In the genomic region with DNA sequence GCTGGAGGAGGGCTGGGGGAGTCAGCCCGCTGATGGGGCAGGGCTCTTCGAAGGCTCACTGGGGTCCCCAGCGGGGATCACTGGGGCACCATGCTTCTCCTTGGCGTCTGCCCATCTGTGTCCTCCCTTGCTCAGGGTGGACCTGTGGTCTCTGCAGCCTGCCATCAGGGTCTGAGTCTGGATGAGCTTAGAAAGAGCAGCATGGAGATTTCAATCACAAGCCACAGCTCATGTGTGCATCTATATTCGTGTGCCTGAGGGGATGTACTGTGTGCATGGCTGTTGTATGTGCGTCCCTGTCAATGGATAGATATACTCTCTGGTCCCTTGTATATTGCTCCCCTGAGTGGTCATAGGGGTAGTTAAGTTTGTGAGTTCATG, we compare ENCODE assay signal across 13 cellular contexts.
"Had no signal": no experiment of that assay in that cellular context is flagged by ENCODE, and none has a peak within 500 bp of the region (broad histone marks: within the 10 kb centered on the region; RNA-seq: fewer than 3 reads in every experiment).

No MANE protein-coding gene starts in this region.

- ATAC-seq: activated T-cell treated with anti-CD3 and anti-CD28 coated beads, Interleukin-2, amount 50 U/mL, for 72 hours; naive thymus-derived CD8-positive, alpha-beta T cell; stimulated activated naive B cell treated with anti-CD40 and anti-IgM and Interleukin-4, amounts not matched to agents 10 μg/mL and 1 μg/mL and 100 μg/mL, for 72 hours had no signal

- DNase-seq: activated CD4-positive, alpha-beta memory T cell treated with anti-CD3 and anti-CD28 coated beads, Interleukin-2, amount 10 ng/mL, durations not matched to agents 7 days and 5 days; activated naive CD4-positive, alpha-beta T cell treated with Interleukin-2 at 50 U/mL for 16 hours; activated T-cell treated with anti-CD3 and anti-CD28 coated beads, Interleukin-2, amount 50 U/mL, for 72 hours; central memory CD4-positive, alpha-beta T cell; immature natural killer cell; naive thymus-derived CD8-positive, alpha-beta T cell; spleen; stimulated activated CD4-positive, alpha-beta T cell treated with anti-CD3 and anti-CD28 coated beads, Interleukin-2, amount 100 ng/mL, for 24 hours; stimulated activated naive B cell treated with anti-CD40 and anti-IgM and Interleukin-4, amounts not matched to agents 10 μg/mL and 1 μg/mL and 100 μg/mL, for 72 hours; T-helper 9 cell had no signal

- H3K9me3 ChIP-seq: mucosa of descending colon, prostate gland, spleen, suprapubic skin had no signal

- H3K36me3 ChIP-seq: prostate gland, spleen, suprapubic skin had no signal

- H3K27ac ChIP-seq: prostate gland, suprapubic skin had no signal

- H3K4me3 ChIP-seq: mucosa of descending colon, prostate gland, spleen, suprapubic skin had no signal
